1 cellular context compared by ENCODE assay signal in the genomic region with DNA sequence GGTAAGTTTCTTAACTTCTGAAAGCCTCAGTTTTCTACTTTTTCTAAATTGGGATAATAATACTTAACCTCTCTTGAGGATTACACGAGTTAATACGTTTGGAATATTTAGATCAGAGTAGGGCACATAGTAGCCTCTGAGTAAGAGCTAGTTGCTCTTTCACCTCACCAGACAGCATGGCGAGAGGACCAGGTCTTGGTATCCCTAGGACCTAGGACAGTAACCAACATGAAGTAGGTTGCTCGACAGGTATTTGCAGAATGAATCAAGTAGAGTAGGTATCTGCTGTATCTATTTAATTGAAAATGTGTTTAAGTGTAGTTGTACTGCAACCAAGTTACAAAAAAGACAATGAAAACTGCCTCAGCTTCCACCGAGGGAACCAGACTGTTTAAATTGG.
TF ChIP-seq lines count a peak whose summit lies in the region.

No MANE protein-coding gene starts in this region.

TF ChIP-seq in endothelial cell of umbilical vein, 7 proteins besides CTCF, POLR2A, EP300 and RAD21 (continued from another document):
- TF ChIP-seq, protein P1, sequence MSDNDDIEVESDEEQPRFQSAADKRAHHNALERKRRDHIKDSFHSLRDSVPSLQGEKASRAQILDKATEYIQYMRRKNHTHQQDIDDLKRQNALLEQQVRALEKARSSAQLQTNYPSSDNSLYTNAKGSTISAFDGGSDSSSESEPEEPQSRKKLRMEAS (IDR thresholded peaks at IDR 0.05; ENCODE audit: insufficient read depth, insufficient read length), result no peak
- TF ChIP-seq MYC (IDR thresholded peaks at IDR 0.05; ENCODE audit: low read depth, low read length) (no peak), POLR2AphosphoS5 (IDR thresholded peaks at IDR 0.05; ENCODE audit: insufficient read depth, low read depth, low read length) (no peak), EZH2 (IDR thresholded peaks at IDR 0.05; ENCODE audit: borderline replicate concordance, low read depth, low read length, severe bottlenecking) (no peak)
